9 cellular contexts compared by ENCODE assay signal in genomic region chr1:101448018-101448417, GRCh38.
"Had no signal": no experiment of that assay in that cellular context is flagged by ENCODE, and none has a peak within 500 bp of the region (broad histone marks: within the 10 kb centered on the region; RNA-seq: fewer than 3 reads in every experiment).

No MANE protein-coding gene starts in this region.

- H3K27ac ChIP-seq: GM23248 had no signal

- H3K4me3 ChIP-seq: GM23248, K562 had no signal

- FAIRE-seq: HTR-8/SVneo, K562 had no signal

- DNase-seq: GM23248, GOT3, H9, HCEC 1CT, IMR-90, Kasumi-1, KG1 had no signal

- ATAC-seq: K562 had no signal

- H2AFZ ChIP-seq: GM23248 had no signal
